In the genomic region with DNA sequence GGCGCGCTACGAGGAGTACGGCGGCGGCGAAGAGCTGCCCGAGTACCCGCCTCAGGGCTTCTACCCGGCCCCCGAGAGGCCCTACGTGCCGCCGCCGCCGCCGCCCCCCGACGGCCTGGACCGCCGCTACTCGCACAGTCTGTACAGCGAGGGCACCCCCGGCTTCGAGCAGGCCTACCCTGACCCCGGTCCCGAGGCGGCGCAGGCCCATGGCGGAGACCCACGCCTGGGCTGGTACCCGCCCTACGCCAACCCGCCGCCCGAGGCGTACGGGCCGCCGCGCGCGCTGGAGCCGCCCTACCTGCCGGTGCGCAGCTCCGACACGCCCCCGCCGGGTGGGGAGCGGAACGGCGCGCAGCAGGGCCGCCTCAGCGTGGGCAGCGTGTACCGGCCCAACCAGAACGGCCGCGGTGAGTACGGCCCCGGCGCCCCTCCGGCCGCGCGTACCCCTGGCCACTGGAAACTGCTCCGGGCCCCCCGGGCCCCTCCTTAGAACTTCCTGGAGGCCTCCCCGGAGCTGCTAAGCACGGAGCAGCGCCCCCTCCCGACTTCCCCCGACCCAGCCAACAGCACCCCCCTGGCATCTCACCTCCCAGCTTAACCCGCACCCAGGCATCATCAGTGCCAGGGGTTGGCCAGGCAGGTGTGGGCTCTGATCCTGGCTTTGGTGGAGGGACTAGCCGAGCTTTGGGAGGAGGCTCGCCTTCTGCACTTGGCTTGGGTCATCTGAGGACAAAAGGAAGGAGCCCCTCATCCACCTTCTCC, we compare ENCODE assay signal across 8 cellular contexts.
DNase-seq lines count a peak whose midpoint lies in the region; ATAC-seq and TF ChIP-seq lines count a peak whose summit lies in the region.

No MANE protein-coding gene starts in this region.

- TF ChIP-seq CTCF in astrocyte of the spinal cord (IDR thresholded peaks at IDR 0.05; ENCODE audit: low read depth, low read length), result peak; percentile 74

- H3K4me1 ChIP-seq in HUES6 (ENCODE audit: control insufficient read depth, insufficient read depth, low read length), result peaks cover 46% of the 10 kb centered on the region

- DNase-seq in CMK (ENCODE audit: low read depth) (peak; percentile 72), T1000 (lab: John Stamatoyannopoulos, UW) (peak; percentile 27), astrocyte of the spinal cord (ENCODE audit: low read depth, low spot score) (peak; percentile 59), iPS-NIHi11 (ENCODE audit: low spot score) (peak; percentile 88), NCI-H446 treated with DMSO at 0.1 percent for 48 hours (lab: John Stamatoyannopoulos, UW) (no peak)
- DNase-seq in stimulated activated CD4-positive, alpha-beta T cell treated with anti-CD3 and anti-CD28 coated beads, Interleukin-15, amount 100 ng/mL, for 1 hour (ENCODE audit: low read depth in 1 of 2, low spot score in 1 of 2), result peak; percentile 60 to 72

- no peak overlapping the region; the same call in 1 of the 2 replicates for H3K27ac ChIP-seq in HUES6 (ENCODE audit: low read depth, low read length)

- no peaks in the 10 kb centered on the region for H3K27me3 ChIP-seq in HUES6 (ENCODE audit: control insufficient read depth, insufficient read depth, low read length)

- peak overlapping the region; percentile 71 for H3K9ac ChIP-seq in HUES6 (ENCODE audit: low read length)

- no peaks in the 10 kb centered on the region for H3K9me3 ChIP-seq in HUES6 (ENCODE audit: control insufficient read depth, insufficient read depth, low read depth, low read length)

- in situ Hi-C loops in astrocyte of the spinal cord (cut with HindIII; ENCODE audit: low sequenced_read_pairs), result no loop called here

- ATAC-seq in GM19455 (IDR thresholded peaks at IDR 0.05; ENCODE audit: unreplicated experiment), result no peak

- H3K4me3 ChIP-seq in HUES6 (ENCODE audit: low read depth, low read length) (peak overlapping the region; percentile 78), astrocyte of the spinal cord (ENCODE audit: low read depth, low read length) (peak overlapping the region; percentile 78)

- H3K36me3 ChIP-seq in HUES6 (ENCODE audit: control insufficient read depth, insufficient read depth, low read length), result no peaks in the 10 kb centered on the region
